ENCODE assay signal across 28 cellular contexts in genomic region chr12:71233083-71233482, GRCh38.
"Had no signal": no experiment of that assay in that cellular context is flagged by ENCODE, and none has a peak within 500 bp of the region (broad histone marks: within the 10 kb centered on the region; RNA-seq: fewer than 3 reads in every experiment).

No MANE protein-coding gene starts in this region.

- FAIRE-seq: colon, endometrium, endothelial cell of umbilical vein, frontal cortex had no signal

- H3K27me3 ChIP-seq: colonic mucosa, dorsolateral prefrontal cortex, esophagus muscularis mucosa, esophagus squamous epithelium, foreskin keratinocyte, gastrocnemius medialis, gastroesophageal sphincter, heart left ventricle, heart right ventricle had no signal

- H3K9me3 ChIP-seq: colonic mucosa, esophagus muscularis mucosa, esophagus squamous epithelium, gastrocnemius medialis, gastroesophageal sphincter, heart left ventricle had no signal

- DNase-seq: colonic mucosa; cortex of kidney; dermis blood vessel endothelial cell; dorsolateral prefrontal cortex; effector CD4-positive, alpha-beta T cell; effector CD8-positive, alpha-beta T cell; effector memory CD4-positive, alpha-beta T cell; effector memory CD8-positive, alpha-beta T cell; endodermal cell; erythroblast; esophagus squamous epithelium; foreskin fibroblast; foreskin keratinocyte; foreskin melanocyte; gastrocnemius medialis; glutamatergic neuron; head of caudate nucleus; heart left ventricle; heart right ventricle had no signal

- H3K4me3 ChIP-seq: colonic mucosa, coronary artery, dorsolateral prefrontal cortex, esophagus muscularis mucosa, esophagus squamous epithelium, gastrocnemius medialis, gastroesophageal sphincter, heart left ventricle, heart right ventricle had no signal

- H3K27ac ChIP-seq: colonic mucosa, coronary artery, dorsolateral prefrontal cortex, epithelial cell of prostate, esophagus muscularis mucosa, esophagus squamous epithelium, foreskin keratinocyte, gastrocnemius medialis, gastroesophageal sphincter, heart left ventricle, heart right ventricle had no signal

- ATAC-seq: effector memory CD8-positive, alpha-beta T cell; esophagus mucosa; foreskin keratinocyte; gastrocnemius medialis; gastroesophageal sphincter; heart left ventricle; heart right ventricle had no signal

- H3K4me1 ChIP-seq: colonic mucosa, esophagus muscularis mucosa, esophagus squamous epithelium, foreskin keratinocyte, gastrocnemius medialis, gastroesophageal sphincter, heart left ventricle, heart right ventricle had no signal

- H3K36me3 ChIP-seq: colonic mucosa, esophagus muscularis mucosa, esophagus squamous epithelium, gastrocnemius medialis, gastroesophageal sphincter, heart left ventricle, heart right ventricle had no signal
